In the genomic region with DNA sequence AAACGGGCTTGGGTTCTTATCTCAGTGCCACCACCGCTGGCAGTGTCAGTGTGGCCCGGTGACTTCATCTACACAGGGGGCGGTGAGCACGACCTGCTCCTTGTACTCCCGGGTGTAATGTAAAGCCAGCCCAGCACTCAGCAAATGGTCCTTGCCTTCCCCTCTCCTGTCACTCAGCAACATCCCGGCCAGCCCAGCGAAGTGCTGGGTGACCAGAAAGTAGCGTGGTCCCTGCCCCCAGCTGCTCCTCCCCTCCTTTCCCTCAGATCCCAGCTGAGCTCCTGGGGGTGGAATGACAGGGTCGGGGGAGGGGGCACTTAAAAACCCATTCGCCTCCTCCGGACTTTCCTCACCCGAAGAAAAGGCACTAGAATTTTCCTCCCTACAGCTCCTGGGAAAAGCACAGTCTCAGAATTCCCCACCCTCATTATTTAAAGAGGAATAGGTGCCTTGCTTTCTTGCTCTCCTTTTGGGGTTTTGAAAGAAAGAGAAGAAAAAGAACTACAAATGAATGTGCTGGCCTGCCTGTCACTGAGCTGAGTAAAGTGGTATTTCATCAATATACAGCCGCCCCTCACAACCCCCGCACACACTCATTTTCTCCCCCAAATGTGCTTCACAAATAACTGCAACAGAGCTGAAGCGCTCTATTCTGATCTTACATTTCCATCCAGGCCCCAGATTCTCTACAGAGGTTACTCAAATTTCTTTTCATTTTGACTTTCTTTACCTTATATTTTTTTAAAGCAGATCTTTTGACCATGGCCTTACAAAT, we compare ENCODE assay signal across 1 cellular context.
TF ChIP-seq lines count a peak whose summit lies in the region.

No MANE protein-coding gene starts in this region.

TF ChIP-seq in HEK293, 187 proteins besides CTCF, POLR2A, EP300 and RAD21 (continued from another document):
- TF ChIP-seq, protein P1, sequence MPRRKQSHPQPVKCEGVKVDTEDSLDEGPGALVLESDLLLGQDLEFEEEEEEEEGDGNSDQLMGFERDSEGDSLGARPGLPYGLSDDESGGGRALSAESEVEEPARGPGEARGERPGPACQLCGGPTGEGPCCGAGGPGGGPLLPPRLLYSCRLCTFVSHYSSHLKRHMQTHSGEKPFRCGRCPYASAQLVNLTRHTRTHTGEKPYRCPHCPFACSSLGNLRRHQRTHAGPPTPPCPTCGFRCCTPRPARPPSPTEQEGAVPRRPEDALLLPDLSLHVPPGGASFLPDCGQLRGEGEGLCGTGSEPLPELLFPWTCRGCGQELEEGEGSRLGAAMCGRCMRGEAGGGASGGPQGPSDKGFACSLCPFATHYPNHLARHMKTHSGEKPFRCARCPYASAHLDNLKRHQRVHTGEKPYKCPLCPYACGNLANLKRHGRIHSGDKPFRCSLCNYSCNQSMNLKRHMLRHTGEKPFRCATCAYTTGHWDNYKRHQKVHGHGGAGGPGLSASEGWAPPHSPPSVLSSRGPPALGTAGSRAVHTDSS (tag by site-specific recombination; IDR thresholded peaks at IDR 0.05) = no peak
- no peak for TF ChIP-seq IKZF3 (tag by site-specific recombination; IDR thresholded peaks at IDR 0.05)
- no peak; the same call in 1 of the 2 replicates for TF ChIP-seq TRIM28 (IDR thresholded peaks at IDR 0.05; ENCODE audit: borderline replicate concordance, low read length)
- TF ChIP-seq RBAK (tag by site-specific recombination; IDR thresholded peaks at IDR 0.05) = no peak
- TF ChIP-seq BCL11A (tag by site-specific recombination; IDR thresholded peaks at IDR 0.05; ENCODE audit: low read depth) = no peak
- no peak for TF ChIP-seq ZBTB17 (tag by site-specific recombination; IDR thresholded peaks at IDR 0.05)
- TF ChIP-seq SCRT2 (tag by site-specific recombination; IDR thresholded peaks at IDR 0.05) = no peak
- no peak for TF ChIP-seq ZNF571 (tag by site-specific recombination; IDR thresholded peaks at IDR 0.05)
- no peak for TF ChIP-seq ZNF76 (tag by site-specific recombination; IDR thresholded peaks at IDR 0.05; ENCODE audit: borderline replicate concordance, low read depth)
- TF ChIP-seq ZNF501 (tag by site-specific recombination; IDR thresholded peaks at IDR 0.05) = no peak
- no peak for TF ChIP-seq ZNF354C (tag by site-specific recombination; IDR thresholded peaks at IDR 0.05; ENCODE audit: borderline replicate concordance, low read depth)
- no peak for TF ChIP-seq ZNF184 (tag by site-specific recombination; IDR thresholded peaks at IDR 0.05)
- no peak for TF ChIP-seq ZNF843 (tag by site-specific recombination; IDR thresholded peaks at IDR 0.05)
- no peak for TF ChIP-seq ZNF426 (tag by site-specific recombination; IDR thresholded peaks at IDR 0.05)
- peak; percentile 87 for TF ChIP-seq GLIS1 (tag by site-specific recombination; IDR thresholded peaks at IDR 0.05)
- TF ChIP-seq EGR2 (tag by site-specific recombination; IDR thresholded peaks at IDR 0.05; ENCODE audit: low read depth) = peak; percentile 85
- TF ChIP-seq, protein P2, sequence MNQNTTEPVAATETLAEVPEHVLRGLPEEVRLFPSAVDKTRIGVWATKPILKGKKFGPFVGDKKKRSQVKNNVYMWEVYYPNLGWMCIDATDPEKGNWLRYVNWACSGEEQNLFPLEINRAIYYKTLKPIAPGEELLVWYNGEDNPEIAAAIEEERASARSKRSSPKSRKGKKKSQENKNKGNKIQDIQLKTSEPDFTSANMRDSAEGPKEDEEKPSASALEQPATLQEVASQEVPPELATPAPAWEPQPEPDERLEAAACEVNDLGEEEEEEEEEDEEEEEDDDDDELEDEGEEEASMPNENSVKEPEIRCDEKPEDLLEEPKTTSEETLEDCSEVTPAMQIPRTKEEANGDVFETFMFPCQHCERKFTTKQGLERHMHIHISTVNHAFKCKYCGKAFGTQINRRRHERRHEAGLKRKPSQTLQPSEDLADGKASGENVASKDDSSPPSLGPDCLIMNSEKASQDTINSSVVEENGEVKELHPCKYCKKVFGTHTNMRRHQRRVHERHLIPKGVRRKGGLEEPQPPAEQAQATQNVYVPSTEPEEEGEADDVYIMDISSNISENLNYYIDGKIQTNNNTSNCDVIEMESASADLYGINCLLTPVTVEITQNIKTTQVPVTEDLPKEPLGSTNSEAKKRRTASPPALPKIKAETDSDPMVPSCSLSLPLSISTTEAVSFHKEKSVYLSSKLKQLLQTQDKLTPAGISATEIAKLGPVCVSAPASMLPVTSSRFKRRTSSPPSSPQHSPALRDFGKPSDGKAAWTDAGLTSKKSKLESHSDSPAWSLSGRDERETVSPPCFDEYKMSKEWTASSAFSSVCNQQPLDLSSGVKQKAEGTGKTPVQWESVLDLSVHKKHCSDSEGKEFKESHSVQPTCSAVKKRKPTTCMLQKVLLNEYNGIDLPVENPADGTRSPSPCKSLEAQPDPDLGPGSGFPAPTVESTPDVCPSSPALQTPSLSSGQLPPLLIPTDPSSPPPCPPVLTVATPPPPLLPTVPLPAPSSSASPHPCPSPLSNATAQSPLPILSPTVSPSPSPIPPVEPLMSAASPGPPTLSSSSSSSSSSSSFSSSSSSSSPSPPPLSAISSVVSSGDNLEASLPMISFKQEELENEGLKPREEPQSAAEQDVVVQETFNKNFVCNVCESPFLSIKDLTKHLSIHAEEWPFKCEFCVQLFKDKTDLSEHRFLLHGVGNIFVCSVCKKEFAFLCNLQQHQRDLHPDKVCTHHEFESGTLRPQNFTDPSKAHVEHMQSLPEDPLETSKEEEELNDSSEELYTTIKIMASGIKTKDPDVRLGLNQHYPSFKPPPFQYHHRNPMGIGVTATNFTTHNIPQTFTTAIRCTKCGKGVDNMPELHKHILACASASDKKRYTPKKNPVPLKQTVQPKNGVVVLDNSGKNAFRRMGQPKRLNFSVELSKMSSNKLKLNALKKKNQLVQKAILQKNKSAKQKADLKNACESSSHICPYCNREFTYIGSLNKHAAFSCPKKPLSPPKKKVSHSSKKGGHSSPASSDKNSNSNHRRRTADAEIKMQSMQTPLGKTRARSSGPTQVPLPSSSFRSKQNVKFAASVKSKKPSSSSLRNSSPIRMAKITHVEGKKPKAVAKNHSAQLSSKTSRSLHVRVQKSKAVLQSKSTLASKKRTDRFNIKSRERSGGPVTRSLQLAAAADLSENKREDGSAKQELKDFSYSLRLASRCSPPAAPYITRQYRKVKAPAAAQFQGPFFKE (tag by site-specific recombination; IDR thresholded peaks at IDR 0.05; ENCODE audit: borderline replicate concordance) = no peak
- TF ChIP-seq KLF10 (tag by site-specific recombination; IDR thresholded peaks at IDR 0.05) = no peak
- TF ChIP-seq, protein P3, sequence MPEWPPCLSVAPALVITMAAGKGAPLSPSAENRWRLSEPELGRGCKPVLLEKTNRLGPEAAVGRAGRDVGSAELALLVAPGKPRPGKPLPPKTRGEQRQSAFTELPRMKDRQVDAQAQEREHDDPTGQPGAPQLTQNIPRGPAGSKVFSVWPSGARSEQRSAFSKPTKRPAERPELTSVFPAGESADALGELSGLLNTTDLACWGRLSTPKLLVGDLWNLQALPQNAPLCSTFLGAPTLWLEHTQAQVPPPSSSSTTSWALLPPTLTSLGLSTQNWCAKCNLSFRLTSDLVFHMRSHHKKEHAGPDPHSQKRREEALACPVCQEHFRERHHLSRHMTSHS (tag by site-specific recombination; IDR thresholded peaks at IDR 0.05) = no peak
- TF ChIP-seq, protein P4, sequence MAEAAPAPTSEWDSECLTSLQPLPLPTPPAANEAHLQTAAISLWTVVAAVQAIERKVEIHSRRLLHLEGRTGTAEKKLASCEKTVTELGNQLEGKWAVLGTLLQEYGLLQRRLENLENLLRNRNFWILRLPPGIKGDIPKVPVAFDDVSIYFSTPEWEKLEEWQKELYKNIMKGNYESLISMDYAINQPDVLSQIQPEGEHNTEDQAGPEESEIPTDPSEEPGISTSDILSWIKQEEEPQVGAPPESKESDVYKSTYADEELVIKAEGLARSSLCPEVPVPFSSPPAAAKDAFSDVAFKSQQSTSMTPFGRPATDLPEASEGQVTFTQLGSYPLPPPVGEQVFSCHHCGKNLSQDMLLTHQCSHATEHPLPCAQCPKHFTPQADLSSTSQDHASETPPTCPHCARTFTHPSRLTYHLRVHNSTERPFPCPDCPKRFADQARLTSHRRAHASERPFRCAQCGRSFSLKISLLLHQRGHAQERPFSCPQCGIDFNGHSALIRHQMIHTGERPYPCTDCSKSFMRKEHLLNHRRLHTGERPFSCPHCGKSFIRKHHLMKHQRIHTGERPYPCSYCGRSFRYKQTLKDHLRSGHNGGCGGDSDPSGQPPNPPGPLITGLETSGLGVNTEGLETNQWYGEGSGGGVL (tag by site-specific recombination; IDR thresholded peaks at IDR 0.05) = peak; percentile 46; the same call in 1 of the 2 replicates
- TF ChIP-seq ZFP3 (tag by site-specific recombination; IDR thresholded peaks at IDR 0.05; ENCODE audit: low read depth) = no peak
- TF ChIP-seq SP2 (tag by site-specific recombination; IDR thresholded peaks at IDR 0.05) = peak; percentile 20; the same call in 1 of the 2 replicates
- TF ChIP-seq ZNF341 (tag by site-specific recombination; IDR thresholded peaks at IDR 0.05; ENCODE audit: low read depth) = no peak
- TF ChIP-seq ZNF624 (tag by site-specific recombination; IDR thresholded peaks at IDR 0.05) = no peak
- TF ChIP-seq ZSCAN16 (tag by site-specific recombination; IDR thresholded peaks at IDR 0.05) = no peak
- TF ChIP-seq FEZF1 (tag by site-specific recombination; IDR thresholded peaks at IDR 0.05) = no peak
- no peak for TF ChIP-seq ZFP37 (tag by site-specific recombination; IDR thresholded peaks at IDR 0.05)
- no peak for TF ChIP-seq ZNF544 (tag by site-specific recombination; IDR thresholded peaks at IDR 0.05)
- TF ChIP-seq ZBTB11 (tag by site-specific recombination; conservative IDR thresholded peaks at IDR 0.05; ENCODE audit: low read depth) = no peak
- TF ChIP-seq ZNF19 (tag by site-specific recombination; IDR thresholded peaks at IDR 0.05; ENCODE audit: low read depth) = no peak
- peak; percentile 70 for TF ChIP-seq GLIS2 (tag by site-specific recombination; IDR thresholded peaks at IDR 0.05)
- peak; percentile 45; the same call in 1 of the 2 replicates for TF ChIP-seq PATZ1 (tag by site-specific recombination; IDR thresholded peaks at IDR 0.05)
- TF ChIP-seq ZBTB1 (tag by site-specific recombination; IDR thresholded peaks at IDR 0.05) = no peak
